9 cellular contexts compared by ENCODE assay signal in the genomic region with DNA sequence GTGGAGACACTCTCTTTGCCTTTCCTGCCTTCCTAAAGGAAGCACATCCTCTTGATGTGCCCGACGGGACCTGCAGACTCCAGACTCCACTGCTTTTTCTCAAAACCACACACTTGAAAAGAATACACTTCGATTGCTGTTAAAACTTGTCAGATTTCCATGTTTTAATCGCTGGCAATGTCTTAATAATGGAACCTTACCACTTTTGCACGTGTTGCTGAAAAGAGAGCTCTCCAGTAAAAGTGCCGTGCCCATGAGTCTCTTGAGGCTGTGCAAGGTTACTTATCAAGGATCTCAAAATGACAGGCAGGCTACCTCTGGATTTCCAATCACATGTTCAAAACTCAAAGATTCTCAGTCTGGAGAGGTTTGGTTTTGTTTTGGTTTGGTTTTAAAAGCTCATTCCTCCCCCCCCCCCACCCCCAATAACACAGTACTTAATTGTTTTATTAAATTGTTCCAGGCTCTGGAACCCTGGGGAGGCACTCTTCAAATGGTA. TPM values are rescaled to one million over a fixed set of nuclear protein-coding genes. Genes with fewer than 3 reads are reported as not detected.
DNase-seq lines count a peak whose midpoint lies in the region; ATAC-seq, FAIRE-seq and TF ChIP-seq lines count a peak whose summit lies in the region.
"Had no signal": no experiment of that assay in that cellular context is flagged by ENCODE, and none has a peak within 500 bp of the region (broad histone marks: within the 10 kb centered on the region; RNA-seq: fewer than 3 reads in every experiment).

No MANE protein-coding gene starts in this region.

- peaks cover 25 to 39% (median 33%) of the 10 kb centered on the region in 5 donors for H3K27me3 ChIP-seq in subcutaneous abdominal adipose tissue (ENCODE audit: control insufficient read depth in 5 of 5, insufficient read depth in 4 of 5, low read length in 5 of 5)

- peak overlapping the region; percentile 25 to 48 for H3K27ac ChIP-seq in kidney (ENCODE audit: low read depth in 2 of 2, low read length in 2 of 2)
- no peak overlapping the region for H3K27ac ChIP-seq in subcutaneous abdominal adipose tissue (ENCODE audit: low read depth, low read length)

- no peak for ATAC-seq in HG03159 (IDR thresholded peaks at IDR 0.05; ENCODE audit: unreplicated experiment)

- H3K4me1 ChIP-seq in kidney (ENCODE audit: control insufficient read depth in 1 of 2, insufficient read depth in 1 of 2, low read depth in 1 of 2, low read length in 2 of 2) (peaks cover 0 to 6% of the 10 kb centered on the region in 2 donors), subcutaneous abdominal adipose tissue (ENCODE audit: control insufficient read depth in 5 of 5, insufficient read depth in 5 of 5, low read length in 5 of 5) (peaks cover 0 to 26% (median 22%) of the 10 kb centered on the region in 5 donors)

- peaks cover 2% of the 10 kb centered on the region for H3K36me3 Mint-ChIP-seq in activated CD4-positive, alpha-beta T cell treated with anti-CD3 and anti-CD28 coated beads, Interleukin-2, amount 10 ng/mL, durations not matched to agents 7 days and 5 days (ENCODE audit: low read depth)
- no peaks in the 10 kb centered on the region for H3K36me3 Mint-ChIP-seq in activated T-helper 2 cell treated with anti-CD3 and anti-CD28 coated beads, Interferon-gamma antibody, Interleukin-2, Interleukin-4, amounts not matched to agents 10 μg/mL and 5 μg/mL and 100 μg/mL, durations not matched to agents 14 hours and 24 hours and 36 hours (ENCODE audit: low read depth)

- peaks cover 78% of the 10 kb centered on the region for H3K27me3 Mint-ChIP-seq in activated CD4-positive, alpha-beta T cell treated with anti-CD3 and anti-CD28 coated beads, Interleukin-2, amount 10 ng/mL, durations not matched to agents 7 days and 5 days
- H3K27me3 Mint-ChIP-seq in activated T-helper 2 cell treated with anti-CD3 and anti-CD28 coated beads, Interferon-gamma antibody, Interleukin-2, Interleukin-4, amounts not matched to agents 10 μg/mL and 5 μg/mL and 100 μg/mL, durations not matched to agents 14 hours and 24 hours and 36 hours (ENCODE audit: low read depth), result peaks cover 75% of the 10 kb centered on the region

- H3K36me3 ChIP-seq in kidney (ENCODE audit: control insufficient read depth in 1 of 2, insufficient read depth in 2 of 2, low read length in 2 of 2) (no peaks in the 10 kb centered on the region), subcutaneous abdominal adipose tissue (ENCODE audit: control insufficient read depth in 5 of 5, insufficient read depth in 5 of 5, low read length in 5 of 5) (no peaks in the 10 kb centered on the region)

- FAIRE-seq in kidney (lab: Jason Lieb, UNC), result no peak

- TF ChIP-seq CTCF in kidney (IDR thresholded peaks at IDR 0.05; ENCODE audit: borderline replicate concordance, extremely low read depth, insufficient read depth), result no peak

- peak overlapping the region; percentile 53 for H3K4me3 Mint-ChIP-seq in activated CD4-positive, alpha-beta T cell treated with anti-CD3 and anti-CD28 coated beads, Interleukin-2, amount 10 ng/mL, durations not matched to agents 7 days and 5 days
- peak overlapping the region; percentile 55 for H3K4me3 Mint-ChIP-seq in activated T-helper 2 cell treated with anti-CD3 and anti-CD28 coated beads, Interferon-gamma antibody, Interleukin-2, Interleukin-4, amounts not matched to agents 10 μg/mL and 5 μg/mL and 100 μg/mL, durations not matched to agents 14 hours and 24 hours and 36 hours (ENCODE audit: low read depth)

- peak overlapping the region; percentile 43 to 79 for H3K4me3 ChIP-seq in kidney (ENCODE audit: low read length in 2 of 2)
- peak overlapping the region; percentile 65 to 83 (median 71) for H3K4me3 ChIP-seq in subcutaneous abdominal adipose tissue (ENCODE audit: low read depth in 1 of 5, low read length in 5 of 5)

- H3K9me3 ChIP-seq in kidney (ENCODE audit: control insufficient read depth in 1 of 2, low read length in 2 of 2), result no peaks in the 10 kb centered on the region
- H3K9me3 ChIP-seq in subcutaneous abdominal adipose tissue (ENCODE audit: control insufficient read depth in 5 of 5, low read length in 5 of 5), result no peaks in the 10 kb centered on the region

- intact Hi-C loops in activated T-helper 2 cell treated with anti-CD3 and anti-CD28 coated beads, Interferon-gamma antibody, Interleukin-2, Interleukin-4, amounts not matched to agents 10 μg/mL and 5 μg/mL and 100 μg/mL, durations not matched to agents 14 hours and 24 hours and 36 hours (cut with micrococcal nuclease), result loop anchor here (2.0 to 10.0 kb wide), 4 partner anchors 16 to 618 kb away; partner anchors contain the start of gene ELOVL2
- intact Hi-C loops in kidney (cut with DNase I), result no loop called here

- peak overlapping the region in 1 of 2 donors; percentile 74 for H3K9ac ChIP-seq in kidney (ENCODE audit: low read length in 2 of 2)
- peak overlapping the region in 3 of 5 donors; percentile 10 to 50 (median 25) for H3K9ac ChIP-seq in subcutaneous abdominal adipose tissue (ENCODE audit: low read length in 5 of 5)

- H3K4me1 Mint-ChIP-seq in activated CD4-positive, alpha-beta T cell treated with anti-CD3 and anti-CD28 coated beads, Interleukin-2, amount 10 ng/mL, durations not matched to agents 7 days and 5 days, result peaks cover 18% of the 10 kb centered on the region
- H3K4me1 Mint-ChIP-seq in activated T-helper 2 cell treated with anti-CD3 and anti-CD28 coated beads, Interferon-gamma antibody, Interleukin-2, Interleukin-4, amounts not matched to agents 10 μg/mL and 5 μg/mL and 100 μg/mL, durations not matched to agents 14 hours and 24 hours and 36 hours (ENCODE audit: low read depth), result peaks cover 11% of the 10 kb centered on the region

- H3K27ac Mint-ChIP-seq in activated CD4-positive, alpha-beta T cell treated with anti-CD3 and anti-CD28 coated beads, Interleukin-2, amount 10 ng/mL, durations not matched to agents 7 days and 5 days, result no peak overlapping the region
- no peak overlapping the region for H3K27ac Mint-ChIP-seq in activated T-helper 2 cell treated with anti-CD3 and anti-CD28 coated beads, Interferon-gamma antibody, Interleukin-2, Interleukin-4, amounts not matched to agents 10 μg/mL and 5 μg/mL and 100 μg/mL, durations not matched to agents 14 hours and 24 hours and 36 hours

- POLR2A ChIA-PET in activated CD4-positive, alpha-beta T cell treated with anti-CD3 and anti-CD28 coated beads, Interleukin-2, amount 10 ng/mL, durations not matched to agents 7 days and 5 days (lab: Charles Lee), result no interaction called here

- DNase-seq in activated CD4-positive, alpha-beta T cell treated with anti-CD3 and anti-CD28 coated beads, Interleukin-2, amount 10 ng/mL, durations not matched to agents 7 days and 5 days, result no peak
- DNase-seq in activated CD4-positive, alpha-beta T cell treated with anti-CD3 and anti-CD28 coated beads for 4 hours, result no peak
- no peak for DNase-seq in activated T-helper 2 cell treated with anti-CD3 and anti-CD28 coated beads, Interferon-gamma antibody, Interleukin-2, Interleukin-4, amounts not matched to agents 10 μg/mL and 5 μg/mL and 100 μg/mL, durations not matched to agents 14 hours and 24 hours and 36 hours (ENCODE audit: low spot score)
- DNase-seq in kidney (no peak), NCI-H2107 (lab: John Stamatoyannopoulos, UW) (no peak), NCI-H82 treated with DMSO at 0.1 percent for 48 hours (lab: John Stamatoyannopoulos, UW; ENCODE audit: unreplicated experiment) (no peak)
- DNase-seq: activated CD4-positive, alpha-beta T cell treated with anti-CD3 and anti-CD28 coated beads, Interleukin-2, amount 50 U/mL, for 48 hours had no signal

- peaks cover 3% of the 10 kb centered on the region for H3K9me3 Mint-ChIP-seq in activated CD4-positive, alpha-beta T cell treated with anti-CD3 and anti-CD28 coated beads, Interleukin-2, amount 10 ng/mL, durations not matched to agents 7 days and 5 days
- H3K9me3 Mint-ChIP-seq in activated T-helper 2 cell treated with anti-CD3 and anti-CD28 coated beads, Interferon-gamma antibody, Interleukin-2, Interleukin-4, amounts not matched to agents 10 μg/mL and 5 μg/mL and 100 μg/mL, durations not matched to agents 14 hours and 24 hours and 36 hours, result no peaks in the 10 kb centered on the region

- CTCF ChIA-PET in activated CD4-positive, alpha-beta T cell treated with anti-CD3 and anti-CD28 coated beads, Interleukin-2, amount 10 ng/mL, durations not matched to agents 7 days and 5 days (lab: Charles Lee), result interaction anchor here (1.7 kb wide), 1 partner anchor 8 kb away, joined by 3 read pairs; no protein-coding TSS in a partner anchor

RNA-seq across cellular contexts. Expression of gene TFAP2A, which starts 12.0 kb away (rescaled TPM):
- not detected for total RNA-seq in activated CD4-positive, alpha-beta T cell treated with anti-CD3 and anti-CD28 coated beads, Interleukin-2, amount 10 ng/mL, durations not matched to agents 7 days and 5 days
- 0.23 TPM in 1 of 2 replicates, not detected in the other for total RNA-seq in activated T-helper 2 cell treated with anti-CD3 and anti-CD28 coated beads, Interferon-gamma antibody, Interleukin-2, Interleukin-4, amounts not matched to agents 10 μg/mL and 5 μg/mL and 100 μg/mL, durations not matched to agents 14 hours and 24 hours and 36 hours
- 16.2 TPM for total RNA-seq in kidney
- 10.1 TPM for polyA plus RNA-seq in kidney (ENCODE audit: insufficient read depth, low read depth, low replicate concordance)

Comparison
In these comparisons a context has a peak if more than half of its experiments do, and no peak if none do; other contexts are left out.
1. RNA of gene TFAP2A, which starts 12.0 kb away (total RNA-seq): 16.2 TPM in kidney (single experiment); 0.23 TPM in activated T-helper 2 cell treated with anti-CD3 and anti-CD28 coated beads, Interferon-gamma antibody, Interleukin-2, Interleukin-4, amounts not matched to agents 10 μg/mL and 5 μg/mL and 100 μg/mL, durations not matched to agents 14 hours and 24 hours and 36 hours and not detected in activated CD4-positive, alpha-beta T cell treated with anti-CD3 and anti-CD28 coated beads, Interleukin-2, amount 10 ng/mL, durations not matched to agents 7 days and 5 days; every median in the first group is over 10 times any median in the second.